8 cellular contexts compared by ENCODE assay signal in the genomic region with DNA sequence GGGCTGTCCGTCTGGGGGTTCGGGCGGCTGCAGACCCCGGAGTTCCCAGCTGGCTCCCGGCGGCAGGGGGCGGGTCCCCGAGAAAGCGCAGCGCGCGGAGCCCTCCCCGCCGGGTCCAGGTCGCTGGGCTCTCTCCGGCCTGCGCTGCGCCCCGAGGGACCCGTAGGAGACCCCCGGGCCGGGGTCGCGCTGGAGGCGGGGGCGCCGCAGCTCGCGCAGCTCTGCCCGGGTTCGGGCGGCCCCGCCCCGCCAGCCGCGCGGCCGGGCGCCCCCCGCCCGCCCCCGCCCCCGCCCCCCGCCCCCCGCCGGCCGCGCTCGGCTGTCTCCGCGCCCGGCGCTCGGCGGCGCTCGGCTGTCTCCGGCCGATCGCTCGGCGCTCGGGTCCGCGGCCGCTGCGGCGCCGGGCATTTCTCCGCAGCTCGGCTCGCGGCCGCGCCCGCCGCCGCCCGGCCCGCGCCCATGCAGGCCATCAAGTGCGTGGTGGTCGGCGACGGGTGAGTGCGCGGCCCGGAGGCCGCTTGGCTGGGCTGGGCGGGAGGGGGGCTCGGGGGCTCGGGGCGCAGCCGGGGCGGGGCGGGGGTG. TPM values are rescaled to one million over a fixed set of nuclear protein-coding genes. Genes with fewer than 3 reads are reported as not detected.
DNase-seq lines count a peak whose midpoint lies in the region; ATAC-seq, FAIRE-seq and TF ChIP-seq lines count a peak whose summit lies in the region.

TSS of gene RAC3 (plus strand) at position 376 of the 582 bp plus-strand sequence. CDS start at position 460, 84 bp downstream.

- peak; percentile 7 to 28 for ATAC-seq in natural killer cell treated with Interleukin-12 subunit alpha and Interleukin-12 subunit beta and Interleukin-15 and Interleukin-18, amount 100 ng/mL, for 72 hours

- FAIRE-seq in kidney (lab: Jason Lieb, UNC): no peak

- no peaks in the 10 kb centered on the region for H3K36me3 Mint-ChIP-seq in natural killer cell treated with Interleukin-12 subunit alpha and Interleukin-12 subunit beta and Interleukin-15 and Interleukin-18, amount 100 ng/mL, for 72 hours

- H3K27me3 Mint-ChIP-seq in natural killer cell treated with Interleukin-12 subunit alpha and Interleukin-12 subunit beta and Interleukin-15 and Interleukin-18, amount 100 ng/mL, for 72 hours: no peaks in the 10 kb centered on the region

- H3K9me3 ChIP-seq in SJCRH30 (replicated peaks): no peaks in the 10 kb centered on the region
- no peaks in the 10 kb centered on the region for H3K9me3 ChIP-seq in kidney (ENCODE audit: control insufficient read depth in 1 of 2, low read length in 2 of 2)

- H3K27ac ChIP-seq in C4-2B: peak within 1 kb of the TSS; percentile 97
- no peak within 1 kb of the TSS for H3K27ac ChIP-seq in SJCRH30
- H3K27ac ChIP-seq in kidney (ENCODE audit: low read depth in 2 of 2, low read length in 2 of 2): no peak within 1 kb of the TSS

- H3K4me3 Mint-ChIP-seq in natural killer cell treated with Interleukin-12 subunit alpha and Interleukin-12 subunit beta and Interleukin-15 and Interleukin-18, amount 100 ng/mL, for 72 hours: peak within 1 kb of the TSS; percentile 85

- DNase-seq in H7: peak; percentile 94
- DNase-seq in SJCRH30: peak in 1 of 2 experiments; percentile 70
- no peak for DNase-seq in natural killer cell treated with Interleukin-12 subunit alpha and Interleukin-12 subunit beta and Interleukin-15 and Interleukin-18, amount 100 ng/mL, for 72 hours (ENCODE audit: low spot score)
- no peak for DNase-seq in midbrain (lab: John Stamatoyannopoulos, UW)
- no peak for DNase-seq in kidney
- no peak for DNase-seq in NCI-H226

- H3K27ac Mint-ChIP-seq in natural killer cell treated with Interleukin-12 subunit alpha and Interleukin-12 subunit beta and Interleukin-15 and Interleukin-18, amount 100 ng/mL, for 72 hours: no peak within 1 kb of the TSS

- no peaks in the 10 kb centered on the region for H3K9me3 Mint-ChIP-seq in natural killer cell treated with Interleukin-12 subunit alpha and Interleukin-12 subunit beta and Interleukin-15 and Interleukin-18, amount 100 ng/mL, for 72 hours

- H3K4me3 ChIP-seq in H7 (ENCODE audit: insufficient read depth, low read depth, low read length): peak within 1 kb of the TSS; percentile 64
- peak within 1 kb of the TSS; percentile 60 for H3K4me3 ChIP-seq in SJCRH30
- peak within 1 kb of the TSS in 1 of 2 donors; percentile 41 for H3K4me3 ChIP-seq in kidney (ENCODE audit: low read length in 2 of 2)

- intact Hi-C loops in kidney (cut with DNase I): loop anchor here (10.0 kb wide), 1 partner anchor 123 kb away; no protein-coding TSS in a partner anchor

- H3K27me3 ChIP-seq in H7 (ENCODE audit: control insufficient read depth, insufficient read depth, low read length): no peaks in the 10 kb centered on the region; the same call in 1 of the 2 replicates
- H3K27me3 ChIP-seq in SJCRH30: no peaks in the 10 kb centered on the region

- peak within 1 kb of the TSS in 1 of 2 donors; percentile 12 for H3K9ac ChIP-seq in kidney (ENCODE audit: low read length in 2 of 2)

- H3K4me1 ChIP-seq in SJCRH30 (peaks cover under 1% of the 10 kb centered on the region; the same call in 1 of the 2 replicates), kidney (ENCODE audit: control insufficient read depth in 1 of 2, insufficient read depth in 1 of 2, low read depth in 1 of 2, low read length in 2 of 2) (peaks cover 0 to 21% of the 10 kb centered on the region in 2 donors)

- H3K4me1 Mint-ChIP-seq in natural killer cell treated with Interleukin-12 subunit alpha and Interleukin-12 subunit beta and Interleukin-15 and Interleukin-18, amount 100 ng/mL, for 72 hours (ENCODE audit: low read depth in 2 of 2): peaks cover 11 to 13% of the 10 kb centered on the region in 2 donors

- no peak for TF ChIP-seq CTCF in C4-2B (conservative IDR thresholded peaks at IDR 0.05)
- no peak for TF ChIP-seq CTCF in kidney (IDR thresholded peaks at IDR 0.05; ENCODE audit: borderline replicate concordance, extremely low read depth, insufficient read depth)

- in situ Hi-C loops in endometrial microvascular endothelial cells (cut with HindIII; ENCODE audit: inconsistent ontology term, low pct_unique_long_range_greater_than_20kb, low sequenced_read_pairs): no loop called here

- H3K36me3 ChIP-seq in H7 (replicated peaks; ENCODE audit: control insufficient read depth, insufficient read depth, low read length) (peaks cover 4% of the 10 kb centered on the region), SJCRH30 (no peaks in the 10 kb centered on the region), kidney (ENCODE audit: control insufficient read depth in 1 of 2, insufficient read depth in 2 of 2, low read length in 2 of 2) (peaks cover 0 to 7% of the 10 kb centered on the region in 2 donors)

RNA-seq across cellular contexts. Expression of gene RAC3, which starts in this region (rescaled TPM):
- 155 and 175 TPM in 2 replicates for total RNA-seq in H7 (2014; rRNA removed; shearing (Covaris generic))
- total RNA-seq in SJCRH30 (2014; rRNA removed; shearing (Covaris generic)): 17.9 and 20.8 TPM in 2 replicates
- total RNA-seq in endometrial microvascular endothelial cells (ENCODE audit: inconsistent ontology term) (30.2 TPM), kidney (2.6 TPM)
- total RNA-seq in natural killer cell treated with Interleukin-12 subunit alpha and Interleukin-12 subunit beta and Interleukin-15 and Interleukin-18, amount 100 ng/mL, for 72 hours: 1 to 10 TPM; 3.0 to 6.1 TPM
- 13.1 TPM for polyA plus RNA-seq in kidney (ENCODE audit: insufficient read depth, low read depth, low replicate concordance)
